In the genomic region with DNA sequence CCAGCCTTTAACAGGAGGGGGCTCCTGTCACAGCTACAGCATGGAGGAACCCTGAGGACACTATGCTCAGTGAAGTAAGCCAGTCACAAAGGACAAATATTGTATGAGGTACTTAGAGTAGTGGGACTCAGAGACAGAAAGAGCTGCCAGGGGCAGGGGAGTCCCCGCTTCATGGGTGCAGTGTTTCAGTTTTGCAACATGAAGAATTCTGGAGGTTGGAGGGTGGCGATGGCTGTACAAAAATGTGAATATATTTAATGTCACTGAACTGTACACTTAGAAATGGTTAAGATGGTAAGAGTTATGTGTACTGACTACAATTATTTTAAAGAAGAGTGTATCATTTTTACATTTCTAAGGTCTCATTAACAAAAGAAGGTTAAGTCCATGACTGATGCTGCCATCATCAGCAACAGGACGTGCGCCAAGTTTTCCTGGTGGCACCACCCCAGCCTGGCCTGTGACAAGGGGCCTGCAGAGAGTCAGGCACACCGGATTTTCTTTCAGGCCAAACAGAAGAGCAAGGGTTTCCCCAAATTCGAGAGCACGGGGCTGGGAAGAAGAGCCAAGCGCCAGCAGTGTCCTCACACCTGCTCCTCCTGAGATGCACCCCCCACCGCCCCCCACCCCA, we compare ENCODE assay signal across 9 cellular contexts. TPM values are rescaled to one million over a fixed set of nuclear protein-coding genes. Genes with fewer than 3 reads are reported as not detected.
DNase-seq lines count a peak whose midpoint lies in the region; ATAC-seq and TF ChIP-seq lines count a peak whose summit lies in the region.
"Had no signal": no experiment of that assay in that cellular context is flagged by ENCODE, and none has a peak within 500 bp of the region (broad histone marks: within the 10 kb centered on the region; RNA-seq: fewer than 3 reads in every experiment).

No MANE protein-coding gene starts in this region.

- intact Hi-C loops in sigmoid colon (cut with DNase I) = loop anchor here (1.0 to 5.0 kb wide), 4 partner anchors 154 to 239 kb away; a partner anchor contains a TSS

- WGBS in gastroesophageal sphincter (ENCODE audit: low coverage in 1 of 2), 2 donors = 43 to 50% methylated on average over 4 of the region's 9 CpGs
- 77 to 83% methylated on average over 9 of the region's 9 CpGs for WGBS in sigmoid colon, 2 donors

- TF ChIP-seq POLR2A in gastroesophageal sphincter (IDR thresholded peaks at IDR 0.05) (no peak), sigmoid colon (IDR thresholded peaks at IDR 0.05) (no peak)

- in situ Hi-C loops in G401 (cut with HindIII; ENCODE audit: low sequenced_read_pairs) = loop anchor here (10.0 kb wide), 1 partner anchor 221 kb away; no protein-coding TSS in a partner anchor

- H3K4me3 ChIP-seq in gastroesophageal sphincter (peak overlapping the region in 1 of 2 donors; percentile 10), sigmoid colon (peak overlapping the region in 2 of 4 donors; percentile 7 to 14)

- H3K4me1 ChIP-seq in gastroesophageal sphincter = peaks cover 0 to 17% (median 7%) of the 10 kb centered on the region in 3 donors
- H3K4me1 ChIP-seq in sigmoid colon = peaks cover 0 to 12% (median 6%) of the 10 kb centered on the region in 4 donors

- no peak for TF ChIP-seq EP300 in gastroesophageal sphincter (IDR thresholded peaks at IDR 0.05)
- no peak for TF ChIP-seq EP300 in sigmoid colon (IDR thresholded peaks at IDR 0.05)

- peaks cover 0 to 19% of the 10 kb centered on the region in 2 donors for H3K36me3 ChIP-seq in gastroesophageal sphincter
- H3K36me3 ChIP-seq in sigmoid colon = no peaks in the 10 kb centered on the region

- peak; percentile 38 for ATAC-seq in gastroesophageal sphincter
- no peak for ATAC-seq in HG02981 (IDR thresholded peaks at IDR 0.05; ENCODE audit: unreplicated experiment)

- H3K9me3 ChIP-seq in gastroesophageal sphincter (no peaks in the 10 kb centered on the region), sigmoid colon (no peaks in the 10 kb centered on the region)

- H3K27ac ChIP-seq in RWPE1 (peak overlapping the region; percentile 8; the same call in 1 of the 2 replicates), gastroesophageal sphincter (peak overlapping the region in 2 of 4 donors; percentile 14 to 62), sigmoid colon (peak overlapping the region; percentile 0 to 54 (median 19))

- peak; percentile 15 for TF ChIP-seq CTCF in RWPE1 (conservative IDR thresholded peaks at IDR 0.05; ENCODE audit: low read depth)
- TF ChIP-seq CTCF in gastroesophageal sphincter (IDR thresholded peaks at IDR 0.05) = no peak
- peak in 1 of 4 experiments; percentile 17 for TF ChIP-seq CTCF in sigmoid colon (IDR thresholded peaks at IDR 0.05)

- peak; percentile 33 for DNase-seq in G401 (ENCODE audit: low spot score)
- DNase-seq in RWPE1 (ENCODE audit: low spot score) = no peak
- DNase-seq in sigmoid colon = no peak
- DNase-seq in stimulated activated CD4-positive, alpha-beta T cell treated with anti-CD3 and anti-CD28 coated beads, Interleukin-4, amount 100 ng/mL, for 1 hour = no peak
- no peak for DNase-seq in ureter (ENCODE audit: low spot score)
- no peak for DNase-seq in NCI-H524 treated with DMSO at 0.1 percent for 48 hours (lab: John Stamatoyannopoulos, UW)
- DNase-seq: NCI-H2107 had no signal

- POLR2A ChIA-PET in RWPE1 (lab: Yijun Ruan, JAX; ENCODE audit: low non-redundant PET) = no interaction called here

- H3K27me3 ChIP-seq in gastroesophageal sphincter (no peaks in the 10 kb centered on the region), sigmoid colon (no peaks in the 10 kb centered on the region)

- CTCF ChIA-PET in RWPE1 (lab: Yijun Ruan, JAX) = interaction anchor here (0.6 to 1.1 kb wide), 4 partner anchors 12 to 203 kb away, joined by 3 to 5 read pairs (median 3); no protein-coding TSS in a partner anchor

RNA-seq across cellular contexts. Expression of a gene that starts 22.1 kb away (rescaled TPM):
- total RNA-seq in G401 (2014; rRNA removed; shearing (Covaris generic)) = 0.14 and 0.62 TPM in 2 replicates
- total RNA-seq in gastroesophageal sphincter (10 to 100 TPM; 11.6 to 23.1 (median 15.8) TPM), sigmoid colon (1 to 10 TPM; 5.9 to 9.6 (median 7.9) TPM), ureter (1.7 TPM)
- polyA plus RNA-seq in sigmoid colon = 1 to 10 TPM in 2 of 3 donors, under 1 TPM in 1; 0.69 to 2.7 (median 1.2) TPM

RNA-seq across cellular contexts. Expression of a gene that starts 47.7 kb away (rescaled TPM):
- 20.5 and 24.0 TPM in 2 replicates for total RNA-seq in G401 (2014; rRNA removed; shearing (Covaris generic))
- total RNA-seq in gastroesophageal sphincter = 10 to 100 TPM; 18.6 to 38.0 (median 22.4) TPM
- total RNA-seq in sigmoid colon = 10 to 100 TPM; 15.1 to 28.0 (median 18.5) TPM
- polyA plus RNA-seq in sigmoid colon = 10 to 100 TPM; 13.2 to 46.3 (median 19.4) TPM
- total RNA-seq in ureter = 62.9 TPM
